ENCODE assay signal across 8 cellular contexts in genomic region chr12:3313655-3314305, GRCh38.
DNase-seq lines count a peak whose midpoint lies in the region; ATAC-seq and TF ChIP-seq lines count a peak whose summit lies in the region.

No MANE protein-coding gene starts in this region.

- H3K36me3 ChIP-seq in GM06990 (ENCODE audit: control insufficient read depth, insufficient read depth, low read length): no peaks in the 10 kb centered on the region
- H3K36me3 ChIP-seq in brain microvascular endothelial cell (replicated peaks): no peaks in the 10 kb centered on the region
- no peaks in the 10 kb centered on the region for H3K36me3 ChIP-seq in mesenchymal stem cell (ENCODE audit: control insufficient read depth in 1 of 2, insufficient read depth in 2 of 2, low read depth in 1 of 2, low read length in 2 of 2)
- H3K36me3 ChIP-seq in transverse colon: no peaks in the 10 kb centered on the region

- peak; percentile 13 for DNase-seq in AG10803 (ENCODE audit: low read depth)
- no peak for DNase-seq in GM06990 (ENCODE audit: extremely low read depth, insufficient read length)
- peak; percentile 8 for DNase-seq in NCI-H2227 (lab: John Stamatoyannopoulos, UW; ENCODE audit: unreplicated experiment)
- no peak for DNase-seq in brain microvascular endothelial cell
- DNase-seq in mesenchymal stem cell: peak; percentile 28
- DNase-seq in T-helper 2 cell treated with Interferon-gamma antibody and Interleukin-4, amounts not matched to agents 5 μg/mL and 100 μg/mL, for 36 hours (ENCODE audit: low spot score): no peak
- DNase-seq in transverse colon: no peak

- peaks cover 18% of the 10 kb centered on the region for H3K4me1 ChIP-seq in mesenchymal stem cell (ENCODE audit: control insufficient read depth, insufficient read depth, low read depth, low read length)
- peaks cover 0 to 9% (median 3%) of the 10 kb centered on the region in 4 donors for H3K4me1 ChIP-seq in transverse colon

- H3K4me3 Mint-ChIP-seq in T-helper 2 cell treated with Interferon-gamma antibody and Interleukin-4, amounts not matched to agents 5 μg/mL and 100 μg/mL, for 36 hours: no peak overlapping the region

- no peak overlapping the region for H3K4me2 ChIP-seq in mesenchymal stem cell (ENCODE audit: low read length, poor library complexity, severe bottlenecking)

- no peak overlapping the region for H2BK12ac ChIP-seq in mesenchymal stem cell (ENCODE audit: low read length in 2 of 2)

- no peak overlapping the region for H3K27ac Mint-ChIP-seq in T-helper 2 cell treated with Interferon-gamma antibody and Interleukin-4, amounts not matched to agents 5 μg/mL and 100 μg/mL, for 36 hours

- peak overlapping the region; percentile 41 for H3K9ac ChIP-seq in mesenchymal stem cell (ENCODE audit: low read length)

- H2AK5ac ChIP-seq in mesenchymal stem cell (ENCODE audit: low read length, severe bottlenecking): no peak overlapping the region

- H3K36me3 Mint-ChIP-seq in T-helper 2 cell treated with Interferon-gamma antibody and Interleukin-4, amounts not matched to agents 5 μg/mL and 100 μg/mL, for 36 hours (ENCODE audit: low read depth): no peaks in the 10 kb centered on the region

- no peak overlapping the region for H3K23ac ChIP-seq in mesenchymal stem cell (ENCODE audit: low read length in 2 of 2)

- intact Hi-C loops in transverse colon (cut with DNase I; ENCODE audit: low total_unique reads): no loop called here

- H3K4ac ChIP-seq in mesenchymal stem cell (ENCODE audit: low read depth in 1 of 2, low read length in 2 of 2): no peak overlapping the region

- H3K79me1 ChIP-seq in mesenchymal stem cell (replicated peaks; ENCODE audit: low read length, poor library complexity, severe bottlenecking): no peaks in the 10 kb centered on the region

- no peaks in the 10 kb centered on the region for H3K9me3 ChIP-seq in mesenchymal stem cell (ENCODE audit: control insufficient read depth, low read length)
- no peaks in the 10 kb centered on the region for H3K9me3 ChIP-seq in transverse colon

- H3K27ac ChIP-seq in brain microvascular endothelial cell (no peak overlapping the region), mesenchymal stem cell (ENCODE audit: low read length, poor library complexity, severe bottlenecking) (no peak overlapping the region), transverse colon (no peak overlapping the region)

- no peak overlapping the region for H2AFZ ChIP-seq in mesenchymal stem cell (ENCODE audit: low read depth, low read length)

- no peak overlapping the region for H4K8ac ChIP-seq in mesenchymal stem cell (ENCODE audit: low read length)

- TF ChIP-seq CTCF in AG10803 (conservative IDR thresholded peaks at IDR 0.05; ENCODE audit: low read length): peak; percentile 41
- peak; percentile 52 for TF ChIP-seq CTCF in GM06990 (IDR thresholded peaks at IDR 0.05; ENCODE audit: insufficient read depth, low read length, poor library complexity, severe bottlenecking)
- peak; percentile 66 for TF ChIP-seq CTCF in brain microvascular endothelial cell (IDR thresholded peaks at IDR 0.05; ENCODE audit: low read depth, low read length, missing control alignments)
- TF ChIP-seq CTCF in transverse colon (IDR thresholded peaks at IDR 0.05): peak in 2 of 5 experiments; percentile 15 to 21

- H3K4me1 Mint-ChIP-seq in T-helper 2 cell treated with Interferon-gamma antibody and Interleukin-4, amounts not matched to agents 5 μg/mL and 100 μg/mL, for 36 hours (ENCODE audit: low read depth): no peaks in the 10 kb centered on the region

- H2BK5ac ChIP-seq in mesenchymal stem cell (ENCODE audit: low read depth, low read length, poor library complexity, severe bottlenecking): no peak overlapping the region

- H2BK120ac ChIP-seq in mesenchymal stem cell (ENCODE audit: low read depth, low read length): no peak overlapping the region

- no peak for TF ChIP-seq EP300 in transverse colon (IDR thresholded peaks at IDR 0.05; ENCODE audit: low read depth)

- no peaks in the 10 kb centered on the region for H3K9me3 Mint-ChIP-seq in T-helper 2 cell treated with Interferon-gamma antibody and Interleukin-4, amounts not matched to agents 5 μg/mL and 100 μg/mL, for 36 hours

- H3K14ac ChIP-seq in mesenchymal stem cell (ENCODE audit: low read length in 2 of 2): peak overlapping the region in 1 of 2 experiments; percentile 39

- H4K91ac ChIP-seq in mesenchymal stem cell (ENCODE audit: low read length): no peak overlapping the region

- ATAC-seq in HG02852 (IDR thresholded peaks at IDR 0.05; ENCODE audit: unreplicated experiment): no peak

- in situ Hi-C loops in brain microvascular endothelial cell (cut with HindIII; ENCODE audit: low pct_ligation_motif_present, low sequenced_read_pairs) (loop anchor here (25.0 kb wide), 1 partner anchor 499 kb away; no protein-coding TSS in a partner anchor), transverse colon (cut with MboI; ENCODE audit: low pct_ligation_motif_present in 1 of 4, low pct_unique_long_range_greater_than_20kb in 1 of 4, low sequenced_read_pairs in 3 of 4) (no loop called here)

- H3K27me3 Mint-ChIP-seq in T-helper 2 cell treated with Interferon-gamma antibody and Interleukin-4, amounts not matched to agents 5 μg/mL and 100 μg/mL, for 36 hours (ENCODE audit: low read depth): peaks cover 2% of the 10 kb centered on the region

- no peak for TF ChIP-seq POLR2A in transverse colon (IDR thresholded peaks at IDR 0.05)

- H3K18ac ChIP-seq in mesenchymal stem cell (ENCODE audit: low read depth in 1 of 2, low read length in 2 of 2): no peak overlapping the region

- 50% methylated on average over 8 of the region's 8 CpGs for WGBS in mesenchymal stem cell
- WGBS in transverse colon (ENCODE audit: low coverage in 1 of 2), 2 donors: 50 to 73% methylated on average over 1 to 7 of the region's 8 CpGs

- H3K4me3 ChIP-seq in AG10803 (ENCODE audit: low read length) (no peak overlapping the region), GM06990 (replicated peaks; ENCODE audit: low read depth, low read length) (no peak overlapping the region), brain microvascular endothelial cell (ENCODE audit: low read depth, low read length) (no peak overlapping the region), mesenchymal stem cell (ENCODE audit: insufficient read depth in 1 of 2, low read depth in 1 of 2, low read length in 2 of 2) (peak overlapping the region in 1 of 2 experiments; percentile 10), transverse colon (no peak overlapping the region)

- H2BK15ac ChIP-seq in mesenchymal stem cell (ENCODE audit: low read depth, poor library complexity, severe bottlenecking): no peak overlapping the region

- peaks cover 2% of the 10 kb centered on the region for H3K27me3 ChIP-seq in GM06990 (replicated peaks; ENCODE audit: control insufficient read depth, insufficient read depth, low read length)
- peaks cover 6% of the 10 kb centered on the region for H3K27me3 ChIP-seq in brain microvascular endothelial cell (replicated peaks)
- peaks cover 14 to 69% of the 10 kb centered on the region in 2 experiments for H3K27me3 ChIP-seq in mesenchymal stem cell (ENCODE audit: control insufficient read depth in 1 of 2, insufficient read depth in 1 of 2, low read length in 2 of 2)
- no peaks in the 10 kb centered on the region for H3K27me3 ChIP-seq in transverse colon

Comparison
In these comparisons a context has a peak if more than half of its experiments do, and no peak if none do; other contexts are left out.
1. DNase-seq: peak in AG10803 (single experiment), NCI-H2227 (single experiment) and mesenchymal stem cell (single experiment); none in GM06990 (single experiment), brain microvascular endothelial cell (single experiment), T-helper 2 cell treated with Interferon-gamma antibody and Interleukin-4, amounts not matched to agents 5 μg/mL and 100 μg/mL, for 36 hours (single experiment) and transverse colon (single experiment).